Comparison of ENCODE assay signal across 9 cellular contexts in the genomic region with DNA sequence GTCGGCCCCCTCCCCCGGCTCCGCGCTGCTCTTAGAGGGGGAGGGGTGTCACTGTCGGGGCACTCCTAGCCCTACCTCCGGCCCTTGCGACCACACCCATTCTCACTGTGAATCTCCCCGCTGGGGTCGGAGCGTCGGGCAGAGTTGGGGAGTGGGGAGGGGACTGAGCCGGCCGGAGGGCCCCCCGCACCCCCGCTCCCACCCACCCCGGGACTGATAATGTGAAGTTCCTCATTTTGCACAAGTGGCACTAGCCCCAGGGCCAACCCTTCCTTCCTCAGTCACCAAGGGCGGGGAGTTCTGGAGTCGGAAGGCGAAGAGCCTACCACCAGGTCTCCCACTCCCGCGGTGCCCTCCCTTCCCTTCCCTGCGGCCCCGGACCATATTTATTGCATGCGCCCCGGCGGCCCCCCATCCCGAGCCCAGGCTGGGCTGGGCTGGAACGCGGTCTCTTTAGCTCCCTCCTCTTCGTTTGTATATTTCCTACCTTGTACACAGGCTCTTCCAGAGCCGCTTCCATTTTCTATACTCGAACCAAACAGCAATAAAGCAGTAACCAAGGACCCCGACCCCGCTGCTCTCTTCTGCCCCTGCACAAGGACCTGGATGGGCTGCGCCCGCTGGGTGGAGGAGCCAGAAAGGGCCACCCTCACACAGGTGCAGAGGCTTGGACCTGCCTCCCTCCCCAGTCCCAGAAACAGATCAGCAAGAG. TPM values are rescaled to one million over a fixed set of nuclear protein-coding genes. Genes with fewer than 3 reads are reported as not detected.
DNase-seq lines count a peak whose midpoint lies in the region; ATAC-seq, FAIRE-seq and TF ChIP-seq lines count a peak whose summit lies in the region.
"Had no signal": no experiment of that assay in that cellular context is flagged by ENCODE, and none has a peak within 500 bp of the region (broad histone marks: within the 10 kb centered on the region; RNA-seq: fewer than 3 reads in every experiment).

No MANE protein-coding gene starts in this region.

- H3K9ac ChIP-seq in H1 (replicated peaks in 1 of 4; ENCODE audit: extremely low read depth in 1 of 4, low read depth in 3 of 4, low read length in 3 of 4): no peak overlapping the region

- no peak overlapping the region for H2BK120ac ChIP-seq in H1 (replicated peaks; ENCODE audit: low read depth, low read length)

- H2BK5ac ChIP-seq in H1 (ENCODE audit: low read depth, low read length): no peak overlapping the region

- no peaks in the 10 kb centered on the region for H3K9me3 Mint-ChIP-seq in CD8-positive, alpha-beta memory T cell

- no peak overlapping the region for H2BK12ac ChIP-seq in H1 (ENCODE audit: low read depth, low read length)

- TF ChIP-seq EP300 in H1 (IDR thresholded peaks at IDR 0.05; ENCODE audit: borderline replicate concordance in 1 of 2, low read depth in 2 of 2, low read length in 2 of 2) (no peak), ovary (IDR thresholded peaks at IDR 0.05) (no peak)

- TF ChIP-seq POLR2A in NB4 (IDR thresholded peaks at IDR 0.05; ENCODE audit: extremely low read depth, insufficient read length) (no peak), H1 (IDR thresholded peaks at IDR 0.05; ENCODE audit: control extremely low read depth in 1 of 2, low read depth in 2 of 2, low read length in 2 of 2) (no peak), ovary (IDR thresholded peaks at IDR 0.05) (no peak)

- peaks cover 8% of the 10 kb centered on the region for H3K36me3 ChIP-seq in CD8-positive, alpha-beta memory T cell (ENCODE audit: insufficient read depth, low read length)
- H3K36me3 ChIP-seq in H1 (ENCODE audit: control insufficient read depth in 2 of 4, insufficient read depth in 4 of 4, low read length in 3 of 4) (peaks cover 0 to 14% (median 0%) of the 10 kb centered on the region in 4 experiments; a peak in 1 of 8 replicates), ovary (no peaks in the 10 kb centered on the region)

- POLR2A ChIA-PET in CD8-positive, alpha-beta memory T cell (lab: Charles Lee): interaction anchor here (0.6 to 1.6 kb wide), 6 partner anchors 10 to 199 kb away, joined by 3 to 7 read pairs (median 4); no protein-coding TSS in a partner anchor
- POLR2A ChIA-PET in H1 (lab: Charles Lee; ENCODE audit: partially characterized antibody): interaction anchor here (0.9 to 2.0 kb wide), 3 partner anchors 8 to 186 kb away, joined by 4 to 8 read pairs (median 4); no protein-coding TSS in a partner anchor

- H3K4me3 Mint-ChIP-seq in CD8-positive, alpha-beta memory T cell: peak overlapping the region in 6 of 7 donors; percentile 15 to 86 (median 49)

- H3K14ac ChIP-seq in H1 (ENCODE audit: insufficient read length): no peak overlapping the region

- WGBS in H1 (ENCODE audit: extremely low coverage in 1 of 2, insufficient coverage in 1 of 2, insufficient read length in 1 of 2, insufficient replicate concordance in 2 of 2, low coverage in 1 of 2, low lambda C conversion rate in 2 of 2, missing lambda C conversion rate in 1 of 2), 2 experiments: 39% methylated on average over 21 of the region's 36 CpGs; no CpG with 5 or more reads in 1 of the 2 experiments
- 27 to 31% (median 28%) methylated on average over 35 to 36 of the region's 36 CpGs for WGBS in ovary, 3 donors

- H3K9me3 ChIP-seq in CD8-positive, alpha-beta memory T cell (ENCODE audit: low read length): no peaks in the 10 kb centered on the region
- H3K9me3 ChIP-seq in H1 (ENCODE audit: insufficient read depth in 2 of 2, low read depth in 1 of 2, low read length in 1 of 2): peaks cover 0 to 7% of the 10 kb centered on the region in 2 experiments; a peak in 1 of 4 replicates
- no peaks in the 10 kb centered on the region for H3K9me3 ChIP-seq in ovary

- H3K23me2 ChIP-seq in H1 (ENCODE audit: low read depth, low read length): peaks cover 4% of the 10 kb centered on the region; the same call in 1 of the 2 replicates

- H4K5ac ChIP-seq in H1 (ENCODE audit: insufficient read length, low read depth, low read length): no peak overlapping the region

- no peak overlapping the region for H3K27ac ChIP-seq in CD8-positive, alpha-beta memory T cell (ENCODE audit: low read depth, low read length)
- H3K27ac ChIP-seq in H1 (ENCODE audit: low read depth, low read length): no peak overlapping the region
- H3K27ac ChIP-seq in ovary: peak overlapping the region; percentile 89 to 98

- H3K18ac ChIP-seq in H1 (ENCODE audit: extremely low read depth, low read length): no peak overlapping the region

- H3K27me3 Mint-ChIP-seq in CD8-positive, alpha-beta memory T cell: peaks cover 0 to 5% of the 10 kb centered on the region in 2 donors

- DNase-seq in CD8-positive, alpha-beta memory T cell: no peak
- DNase-seq in NB4 (ENCODE audit: low read depth) (peak; percentile 89), H1 (ENCODE audit: low read depth in 1 of 2, low spot score in 2 of 2) (peak in 1 of 2 experiments; percentile 66), ovary (peak in 4 of 5 donors; percentile 35 to 54 (median 48)), SKM-1 (lab: John Stamatoyannopoulos, UW; ENCODE audit: unreplicated experiment) (no peak), glomerular visceral epithelial cell (ENCODE audit: extremely low spot score) (no peak)
- DNase-seq: NCI-H82 had no signal

- no peak overlapping the region for H3K56ac ChIP-seq in H1 (replicated peaks; ENCODE audit: insufficient read length, low read depth, low read length)

- ATAC-seq in GM18907 (IDR thresholded peaks at IDR 0.05; ENCODE audit: unreplicated experiment) (no peak), GM18858 (IDR thresholded peaks at IDR 0.05; ENCODE audit: unreplicated experiment) (no peak)

- H3K36me3 Mint-ChIP-seq in CD8-positive, alpha-beta memory T cell: peaks cover 0 to 39% (median 0%) of the 10 kb centered on the region in 3 donors

- H4K8ac ChIP-seq in H1 (ENCODE audit: extremely low read depth, insufficient read depth, low read length): no peak overlapping the region; the same call in 1 of the 2 replicates

- H3K4ac ChIP-seq in H1 (replicated peaks; ENCODE audit: insufficient read length, low read depth, low read length): no peak overlapping the region

- H2AFZ ChIP-seq in H1 (ENCODE audit: low read length): no peak overlapping the region

- H3K4me2 ChIP-seq in H1 (ENCODE audit: insufficient read depth in 1 of 2, low read depth in 2 of 2, low read length in 2 of 2): peak overlapping the region; percentile 12 to 62

- H3K79me1 ChIP-seq in H1 (ENCODE audit: low read depth, low read length): no peaks in the 10 kb centered on the region

- H2AK5ac ChIP-seq in H1 (ENCODE audit: low read depth, low read length): no peak overlapping the region

- no peak for FAIRE-seq in H1 (lab: Jason Lieb, UNC)

- H3K27ac Mint-ChIP-seq in CD8-positive, alpha-beta memory T cell: peak overlapping the region in 4 of 8 donors; percentile 37 to 75 (median 52)

- CTCF ChIA-PET in CD8-positive, alpha-beta memory T cell (lab: Charles Lee): interaction anchor here (0.8 to 8.2 kb wide), 16 partner anchors 8 to 294 kb away, joined by 3 to 256 read pairs (median 8); partner anchors contain the start of genes SGSM2 and TSR1
- CTCF ChIA-PET in H1 (lab: Charles Lee; ENCODE audit: partially characterized antibody): interaction anchor here (0.5 to 9.3 kb wide), 31 partner anchors 11 to 310 kb away, joined by 3 to 122 read pairs (median 4); no protein-coding TSS in a partner anchor

- H3K4me3 ChIP-seq in CD8-positive, alpha-beta memory T cell (ENCODE audit: low read length): no peak overlapping the region
- H3K4me3 ChIP-seq in NB4 (ENCODE audit: low read depth, low read length): no peak overlapping the region
- peak overlapping the region in 2 of 4 experiments; percentile 9 to 54; a peak in 3 of 8 replicates for H3K4me3 ChIP-seq in H1 (ENCODE audit: extremely low read depth in 1 of 4, insufficient read depth in 2 of 4, low read depth in 3 of 4, low read length in 4 of 4)
- H3K4me3 ChIP-seq in ovary: no peak overlapping the region

- H2BK15ac ChIP-seq in H1 (ENCODE audit: low read length): no peak overlapping the region

- H3K27me3 ChIP-seq in CD8-positive, alpha-beta memory T cell (ENCODE audit: insufficient read depth, low read length, poor library complexity, severe bottlenecking): no peaks in the 10 kb centered on the region
- H3K27me3 ChIP-seq in H1 (replicated peaks in 1 of 4; ENCODE audit: control insufficient read depth in 3 of 4, extremely low read depth in 1 of 4, insufficient read depth in 3 of 4, low read length in 3 of 4) (peaks cover 46 to 70% (median 63%) of the 10 kb centered on the region in 4 experiments), ovary (no peaks in the 10 kb centered on the region)

- no peak overlapping the region for H2BK20ac ChIP-seq in H1 (ENCODE audit: low read length)

- H3K4me1 Mint-ChIP-seq in CD8-positive, alpha-beta memory T cell: peaks cover 8 to 59% (median 9%) of the 10 kb centered on the region in 3 donors

- H3K79me2 ChIP-seq in H1 (ENCODE audit: control insufficient read depth in 1 of 2, insufficient read depth in 2 of 2, low read length in 2 of 2): no peaks in the 10 kb centered on the region

- H4K91ac ChIP-seq in H1 (replicated peaks; ENCODE audit: insufficient read length, low read length): no peak overlapping the region

- no peak for TF ChIP-seq RAD21 in H1 (IDR thresholded peaks at IDR 0.05 in 1 of 2, conservative IDR thresholded peaks at IDR 0.05 in 1 of 2; ENCODE audit: low read depth in 2 of 2, low read length in 2 of 2)

- H3K23ac ChIP-seq in H1 (ENCODE audit: insufficient read length): no peak overlapping the region

- peaks cover 8% of the 10 kb centered on the region for H3K4me1 ChIP-seq in CD8-positive, alpha-beta memory T cell (ENCODE audit: insufficient read depth, low read length)
- H3K4me1 ChIP-seq in H1 (replicated peaks in 1 of 4; ENCODE audit: control insufficient read depth in 3 of 4, insufficient read depth in 4 of 4, low read length in 3 of 4): peaks cover 0 to 31% (median 16%) of the 10 kb centered on the region in 4 experiments; a peak in 6 of 7 replicates
- peaks cover 19% of the 10 kb centered on the region for H3K4me1 ChIP-seq in ovary (ENCODE audit: insufficient read depth)

- no peak for TF ChIP-seq CTCF in NB4 (IDR thresholded peaks at IDR 0.05; ENCODE audit: low read depth, low read length)
- no peak for TF ChIP-seq CTCF in H1 (IDR thresholded peaks at IDR 0.05; ENCODE audit: control extremely low read depth in 1 of 3, insufficient read depth in 1 of 3, low read depth in 1 of 3, low read length in 3 of 3)
- no peak for TF ChIP-seq CTCF in ovary (IDR thresholded peaks at IDR 0.05)

- intact Hi-C loops in ovary (cut with DNase I): loop anchor here in 3 of 4 donors (2.0 to 5.0 kb wide), 3 partner anchors 118 to 223 kb away; no protein-coding TSS in a partner anchor

- peaks cover 12 to 16% of the 10 kb centered on the region in 2 experiments for H4K20me1 ChIP-seq in H1 (replicated peaks in 1 of 2; ENCODE audit: control insufficient read depth in 1 of 2, insufficient read depth in 2 of 2, low read length in 2 of 2)

RNA-seq across cellular contexts. Expression of gene HIC1, which starts 4.4 kb away (rescaled TPM):
- total RNA-seq in CD8-positive, alpha-beta memory T cell: 10 to 100 TPM; 39.5 to 42.7 TPM
- 1.3 TPM for polyA plus RNA-seq in CD8-positive, alpha-beta memory T cell
- total RNA-seq in H1 (2021; fragmentation: NEBNext Ultra II Directional; extraction: Animal tissue kit (Norgen Biotek cat#: 25700)): 0.09 and 0.19 TPM in 2 replicates
- 0.06 and 0.11 TPM in 2 replicates for polyA plus RNA-seq in H1 (2011; rRNA removed)
- 0.09 TPM for polyA plus RNA-seq in H1 (2011; cell fraction: cytosol; rRNA removed)
- polyA plus RNA-seq in H1 (2011; cell fraction: nucleus; rRNA removed): 0.20 TPM
- 0.09 to 0.24 TPM (median 0.20 TPM) in 4 replicates for polyA plus RNA-seq in H1 (2012, experiment 1 of 2)
- 0.20 TPM for polyA plus RNA-seq in H1 (2012, experiment 2 of 2)
- polyA plus RNA-seq in H1 (2013, experiment 1 of 2): 0.02 TPM
- polyA plus RNA-seq in H1 (2013, experiment 2 of 2): 0.11 TPM
- polyA minus RNA-seq in H1 (2011; rRNA and poly(A)+ RNA removed): 0.22 TPM in 1 of 2 replicates, not detected in the other
- polyA minus RNA-seq in H1 (2011; cell fraction: cytosol; rRNA and poly(A)+ RNA removed): not detected
- polyA minus RNA-seq in H1 (2011; cell fraction: nucleus; rRNA and poly(A)+ RNA removed): 0.30 TPM
- 100 to 1,000 TPM in 1 of 7 donors, 10 to 100 TPM in 6; 35.0 to 108 (median 68.0) TPM for total RNA-seq in ovary
- polyA plus RNA-seq in ovary: 10 to 100 TPM in 1 of 2 donors, 1 to 10 TPM in 1; 3.9 to 16.3 TPM

RNA-seq across cellular contexts. Expression of gene OVCA2, which starts 17.5 kb away (rescaled TPM):
- total RNA-seq in CD8-positive, alpha-beta memory T cell: 10 to 100 TPM; 54.2 to 56.2 TPM
- polyA plus RNA-seq in CD8-positive, alpha-beta memory T cell: 60.0 TPM
- 14.9 and 15.3 TPM in 2 replicates for total RNA-seq in H1 (2021; fragmentation: NEBNext Ultra II Directional; extraction: Animal tissue kit (Norgen Biotek cat#: 25700))
- polyA plus RNA-seq in H1 (2011; rRNA removed): 34.5 and 37.0 TPM in 2 replicates
- 24.4 TPM for polyA plus RNA-seq in H1 (2011; cell fraction: cytosol; rRNA removed)
- 22.7 TPM for polyA plus RNA-seq in H1 (2011; cell fraction: nucleus; rRNA removed)
- 17.7 to 21.4 TPM (median 18.6 TPM) in 4 replicates for polyA plus RNA-seq in H1 (2012, experiment 1 of 2)
- 42.5 TPM for polyA plus RNA-seq in H1 (2012, experiment 2 of 2)
- 23.4 TPM for polyA plus RNA-seq in H1 (2013, experiment 1 of 2)
- 23.8 TPM for polyA plus RNA-seq in H1 (2013, experiment 2 of 2)
- polyA minus RNA-seq in H1 (2011; rRNA and poly(A)+ RNA removed): 18.9 TPM in 2 replicates
- 7.5 TPM for polyA minus RNA-seq in H1 (2011; cell fraction: cytosol; rRNA and poly(A)+ RNA removed)
- polyA minus RNA-seq in H1 (2011; cell fraction: nucleus; rRNA and poly(A)+ RNA removed): 5.2 TPM
- 10 to 100 TPM; 19.1 to 26.4 (median 21.2) TPM for total RNA-seq in ovary
- polyA plus RNA-seq in ovary: 10 to 100 TPM; 13.2 to 28.3 TPM

RNA-seq across cellular contexts. Expression of gene DPH1, which starts 29.3 kb away (rescaled TPM):
- total RNA-seq in CD8-positive, alpha-beta memory T cell: 10 to 100 TPM; 38.5 to 43.8 TPM
- 33.2 TPM for polyA plus RNA-seq in CD8-positive, alpha-beta memory T cell
- total RNA-seq in H1 (2021; fragmentation: NEBNext Ultra II Directional; extraction: Animal tissue kit (Norgen Biotek cat#: 25700)): 24.9 and 27.1 TPM in 2 replicates
- polyA plus RNA-seq in H1 (2011; rRNA removed) (30.0 and 48.3 TPM in 2 replicates), ovary (10 to 100 TPM; 27.5 to 47.2 TPM)
- 26.0 TPM for polyA plus RNA-seq in H1 (2011; cell fraction: cytosol; rRNA removed)
- polyA plus RNA-seq in H1 (2011; cell fraction: nucleus; rRNA removed): 76.8 TPM
- polyA plus RNA-seq in H1 (2012, experiment 1 of 2): 14.1 to 21.6 TPM (median 19.7 TPM) in 4 replicates
- 16.4 TPM for polyA plus RNA-seq in H1 (2012, experiment 2 of 2)
- 13.4 TPM for polyA plus RNA-seq in H1 (2013, experiment 1 of 2)
- 12.3 TPM for polyA plus RNA-seq in H1 (2013, experiment 2 of 2)
- 22.8 and 35.7 TPM in 2 replicates for polyA minus RNA-seq in H1 (2011; rRNA and poly(A)+ RNA removed)
- polyA minus RNA-seq in H1 (2011; cell fraction: cytosol; rRNA and poly(A)+ RNA removed): 15.0 TPM
- 34.4 TPM for polyA minus RNA-seq in H1 (2011; cell fraction: nucleus; rRNA and poly(A)+ RNA removed)
- total RNA-seq in ovary: 10 to 100 TPM; 42.4 to 77.7 (median 46.0) TPM

RNA-seq across cellular contexts. Expression of gene RTN4RL1, which starts 34.1 kb away (rescaled TPM):
- total RNA-seq in CD8-positive, alpha-beta memory T cell: 1 to 10 TPM; 1.0 to 1.2 TPM
- polyA plus RNA-seq in CD8-positive, alpha-beta memory T cell: 0.32 TPM
- 0.11 TPM in 1 of 2 replicates, not detected in the other for total RNA-seq in H1 (2021; fragmentation: NEBNext Ultra II Directional; extraction: Animal tissue kit (Norgen Biotek cat#: 25700))
- 0.09 and 0.11 TPM in 2 replicates for polyA plus RNA-seq in H1 (2011; rRNA removed)
- polyA plus RNA-seq in H1 (2011; cell fraction: cytosol; rRNA removed): 0.10 TPM
- 0.07 TPM for polyA plus RNA-seq in H1 (2011; cell fraction: nucleus; rRNA removed)
- polyA plus RNA-seq in H1 (2012, experiment 1 of 2): 0.11 to 0.17 TPM (median 0.14 TPM) in 3 of 4 replicates, not detected in the other
- polyA plus RNA-seq in H1 (2012, experiment 2 of 2): 0.12 TPM
- 0.06 TPM for polyA plus RNA-seq in H1 (2013, experiment 1 of 2)
- 0.04 TPM for polyA plus RNA-seq in H1 (2013, experiment 2 of 2)
- 0.03 and 0.05 TPM in 2 replicates for polyA minus RNA-seq in H1 (2011; rRNA and poly(A)+ RNA removed)
- polyA minus RNA-seq in H1 (2011; cell fraction: cytosol; rRNA and poly(A)+ RNA removed): not detected
- polyA minus RNA-seq in H1 (2011; cell fraction: nucleus; rRNA and poly(A)+ RNA removed): not detected
- 1 to 10 TPM in 5 of 7 donors, under 1 TPM in 1, not detected in 1; 0.92 to 4.1 (median 1.9) TPM for total RNA-seq in ovary
- under 1 TPM; 0.30 to 0.42 TPM for polyA plus RNA-seq in ovary

Comparison
In these comparisons a context has a peak if more than half of its experiments do, and no peak if none do; other contexts are left out.
1. DNase-seq: peak in NB4 (single experiment) and ovary (4 of 5); none in CD8-positive, alpha-beta memory T cell (0 of 5), SKM-1 (single experiment) and glomerular visceral epithelial cell (single experiment).
2. H3K27ac ChIP-seq: peak in ovary (2 of 2); none in CD8-positive, alpha-beta memory T cell (single experiment) and H1 (single experiment).
3. RNA of gene HIC1, which starts 4.4 kb away (total RNA-seq): 35.0 to 108 TPM in ovary and 39.5 to 42.7 TPM in CD8-positive, alpha-beta memory T cell; 0.09 to 0.19 TPM in H1; every median in the first group is over 10 times any median in the second.